Comparison of ENCODE assay signal across 13 cellular contexts in genomic region chr13:113305208-113305607, GRCh38. TPM values are rescaled to one million over a fixed set of nuclear protein-coding genes. Genes with fewer than 3 reads are reported as not detected.
DNase-seq lines count a peak whose midpoint lies in the region; ATAC-seq and TF ChIP-seq lines count a peak whose summit lies in the region.
"Had no signal": no experiment of that assay in that cellular context is flagged by ENCODE, and none has a peak within 500 bp of the region (broad histone marks: within the 10 kb centered on the region; RNA-seq: fewer than 3 reads in every experiment).

No MANE protein-coding gene starts in this region.

- peaks cover 2% of the 10 kb centered on the region for H3K79me2 ChIP-seq in trophoblast cell (ENCODE audit: control insufficient read depth, insufficient read depth, low read length, poor library complexity)

- H3K36me3 ChIP-seq in trophoblast cell (ENCODE audit: control insufficient read depth in 1 of 2, insufficient read depth in 2 of 2, low read length in 2 of 2) = peaks cover 2 to 9% of the 10 kb centered on the region in 2 experiments

- no peak overlapping the region for H3K14ac ChIP-seq in trophoblast cell (ENCODE audit: low read length)

- H2AK5ac ChIP-seq in trophoblast cell (ENCODE audit: low read length) = no peak overlapping the region

- no peak overlapping the region for H3K18ac ChIP-seq in trophoblast cell (ENCODE audit: low read length)

- H3K9me3 Mint-ChIP-seq in activated T-helper 17 cell treated with anti-CD3 and anti-CD28 coated beads, Interleukin-2, amount 50 U/mL, for 72 hours = no peaks in the 10 kb centered on the region
- H3K9me3 Mint-ChIP-seq: activated naive CD4-positive, alpha-beta T cell treated with anti-CD3 and anti-CD28 coated beads, Interleukin-2, amount 50 U/mL, for 24 hours had no signal

- H3K4me3 ChIP-seq in epithelial cell of proximal tubule (ENCODE audit: low read depth, low read length) = no peak overlapping the region
- no peak overlapping the region for H3K4me3 ChIP-seq in trophoblast cell (ENCODE audit: low read depth, low read length)
- H3K4me3 ChIP-seq: dorsolateral prefrontal cortex, thoracic aorta had no signal

- no peak overlapping the region for H3K4ac ChIP-seq in trophoblast cell (ENCODE audit: low read depth, low read length)

- H4K8ac ChIP-seq in trophoblast cell (ENCODE audit: low read depth, low read length) = no peak overlapping the region

- H3K27me3 Mint-ChIP-seq in activated T-helper 17 cell treated with anti-CD3 and anti-CD28 coated beads, Interleukin-2, amount 50 U/mL, for 72 hours = no peaks in the 10 kb centered on the region
- H3K27me3 Mint-ChIP-seq: activated naive CD4-positive, alpha-beta T cell treated with anti-CD3 and anti-CD28 coated beads, Interleukin-2, amount 50 U/mL, for 24 hours had no signal

- peak; percentile 28 for DNase-seq in GM04504 (ENCODE audit: low read depth)
- DNase-seq in NCI-H2171 (lab: John Stamatoyannopoulos, UW) = peak; percentile 19
- DNase-seq in epithelial cell of proximal tubule (ENCODE audit: low read depth) = peak; percentile 59
- no peak for DNase-seq in trophoblast cell
- no peak for DNase-seq in GM10266 (ENCODE audit: extremely low spot score)
- no peak for DNase-seq in NCI-H146 (lab: John Stamatoyannopoulos, UW)
- DNase-seq: dorsolateral prefrontal cortex, KG1, NCI-H2081 treated with DMSO at 0.1 percent for 48 hours had no signal

- no peak overlapping the region for H3K4me2 ChIP-seq in trophoblast cell (ENCODE audit: low read length)

- no CpG with 5 or more reads among the region's 7 CpGs for WGBS in trophoblast cell (ENCODE audit: extremely low coverage, insufficient coverage, insufficient read length)

- H3K9me3 ChIP-seq in trophoblast cell (ENCODE audit: insufficient read depth, low read depth, low read length) = no peaks in the 10 kb centered on the region
- H3K9me3 ChIP-seq: thoracic aorta had no signal

- H3K79me1 ChIP-seq in trophoblast cell (ENCODE audit: low read length) = no peaks in the 10 kb centered on the region

- peak overlapping the region; percentile 45 for H3K23ac ChIP-seq in trophoblast cell (ENCODE audit: low read length)

- no peak for ATAC-seq in activated T-helper 17 cell treated with anti-CD3 and anti-CD28 coated beads, Interleukin-2, amount 50 U/mL, for 72 hours (replicated peaks)

- H2BK120ac ChIP-seq in trophoblast cell (ENCODE audit: insufficient read depth, low read length, poor library complexity) = no peak overlapping the region

- no peak overlapping the region for H2AFZ ChIP-seq in trophoblast cell (ENCODE audit: insufficient read depth, low read length, poor library complexity)

- H4K91ac ChIP-seq in trophoblast cell (ENCODE audit: low read depth, low read length) = no peak overlapping the region

- H3K4me3 Mint-ChIP-seq in activated T-helper 17 cell treated with anti-CD3 and anti-CD28 coated beads, Interleukin-2, amount 50 U/mL, for 72 hours = no peak overlapping the region
- H3K4me3 Mint-ChIP-seq: activated naive CD4-positive, alpha-beta T cell treated with anti-CD3 and anti-CD28 coated beads, Interleukin-2, amount 50 U/mL, for 24 hours had no signal

- H2BK5ac ChIP-seq in trophoblast cell (ENCODE audit: low read depth, low read length, poor library complexity) = no peak overlapping the region

- H3K9ac ChIP-seq in trophoblast cell (ENCODE audit: low read length) = no peak overlapping the region

- TF ChIP-seq CTCF in epithelial cell of proximal tubule (conservative IDR thresholded peaks at IDR 0.05; ENCODE audit: low read depth, low read length) = no peak
- no peak for TF ChIP-seq CTCF in GM10266 (IDR thresholded peaks at IDR 0.05; ENCODE audit: control insufficient read depth, insufficient read depth, low read depth, missing control alignments)

- H3K4me1 Mint-ChIP-seq in activated T-helper 17 cell treated with anti-CD3 and anti-CD28 coated beads, Interleukin-2, amount 50 U/mL, for 72 hours = peaks cover 4% of the 10 kb centered on the region

- H3K27ac Mint-ChIP-seq in activated T-helper 17 cell treated with anti-CD3 and anti-CD28 coated beads, Interleukin-2, amount 50 U/mL, for 72 hours = no peak overlapping the region

- peaks cover 0 to 2% of the 10 kb centered on the region in 2 experiments for H3K4me1 ChIP-seq in trophoblast cell (ENCODE audit: control insufficient read depth in 1 of 2, insufficient read depth in 2 of 2, low read length in 2 of 2)

- H3K27ac ChIP-seq in trophoblast cell (ENCODE audit: low read depth, low read length) = no peak overlapping the region
- H3K27ac ChIP-seq: dorsolateral prefrontal cortex, thoracic aorta had no signal

- H3K36me3 Mint-ChIP-seq in activated T-helper 17 cell treated with anti-CD3 and anti-CD28 coated beads, Interleukin-2, amount 50 U/mL, for 72 hours (ENCODE audit: low read depth) = peaks cover 50% of the 10 kb centered on the region

- no peak overlapping the region for H2BK12ac ChIP-seq in trophoblast cell (ENCODE audit: low read length)

- H3K27me3 ChIP-seq in trophoblast cell (ENCODE audit: insufficient read depth, low read length) = no peaks in the 10 kb centered on the region
- H3K27me3 ChIP-seq: dorsolateral prefrontal cortex had no signal

- no peak overlapping the region for H4K12ac ChIP-seq in trophoblast cell (ENCODE audit: low read depth, low read length)

RNA-seq across cellular contexts. Expression of gene LAMP1, which starts 8.2 kb away (rescaled TPM):
- 192 and 195 TPM in 2 replicates for total RNA-seq in epithelial cell of proximal tubule
- 208 and 223 TPM in 2 replicates for polyA plus RNA-seq in trophoblast cell (2013)
- total RNA-seq in activated T-helper 17 cell treated with anti-CD3 and anti-CD28 coated beads, Interleukin-2, amount 50 U/mL, for 72 hours = 10 to 100 TPM; 46.1 to 95.1 TPM

RNA-seq across cellular contexts. Expression of gene GRTP1, which starts 58.7 kb away (rescaled TPM):
- 1.1 and 3.5 TPM in 2 replicates for total RNA-seq in epithelial cell of proximal tubule
- polyA plus RNA-seq in trophoblast cell (2013) = 8.6 and 8.7 TPM in 2 replicates
- under 1 TPM in 1 of 2 donors, not detected in 1; 0.26 TPM for total RNA-seq in activated T-helper 17 cell treated with anti-CD3 and anti-CD28 coated beads, Interleukin-2, amount 50 U/mL, for 72 hours
- total RNA-seq: T-helper 2 cell treated with Interferon-gamma antibody and Interleukin-4, amounts not matched to agents 100 ng/mL and 5 ng/mL, for 36 hours had no signal

Comparison
In these comparisons a context has a peak if more than half of its experiments do, and no peak if none do; other contexts are left out.
1. DNase-seq: peak in GM04504 (single experiment), NCI-H2171 (single experiment) and epithelial cell of proximal tubule (single experiment); none in trophoblast cell (0 of 2), GM10266 (single experiment) and NCI-H146 (single experiment).